18 cellular contexts compared by ENCODE assay signal in the genomic region with DNA sequence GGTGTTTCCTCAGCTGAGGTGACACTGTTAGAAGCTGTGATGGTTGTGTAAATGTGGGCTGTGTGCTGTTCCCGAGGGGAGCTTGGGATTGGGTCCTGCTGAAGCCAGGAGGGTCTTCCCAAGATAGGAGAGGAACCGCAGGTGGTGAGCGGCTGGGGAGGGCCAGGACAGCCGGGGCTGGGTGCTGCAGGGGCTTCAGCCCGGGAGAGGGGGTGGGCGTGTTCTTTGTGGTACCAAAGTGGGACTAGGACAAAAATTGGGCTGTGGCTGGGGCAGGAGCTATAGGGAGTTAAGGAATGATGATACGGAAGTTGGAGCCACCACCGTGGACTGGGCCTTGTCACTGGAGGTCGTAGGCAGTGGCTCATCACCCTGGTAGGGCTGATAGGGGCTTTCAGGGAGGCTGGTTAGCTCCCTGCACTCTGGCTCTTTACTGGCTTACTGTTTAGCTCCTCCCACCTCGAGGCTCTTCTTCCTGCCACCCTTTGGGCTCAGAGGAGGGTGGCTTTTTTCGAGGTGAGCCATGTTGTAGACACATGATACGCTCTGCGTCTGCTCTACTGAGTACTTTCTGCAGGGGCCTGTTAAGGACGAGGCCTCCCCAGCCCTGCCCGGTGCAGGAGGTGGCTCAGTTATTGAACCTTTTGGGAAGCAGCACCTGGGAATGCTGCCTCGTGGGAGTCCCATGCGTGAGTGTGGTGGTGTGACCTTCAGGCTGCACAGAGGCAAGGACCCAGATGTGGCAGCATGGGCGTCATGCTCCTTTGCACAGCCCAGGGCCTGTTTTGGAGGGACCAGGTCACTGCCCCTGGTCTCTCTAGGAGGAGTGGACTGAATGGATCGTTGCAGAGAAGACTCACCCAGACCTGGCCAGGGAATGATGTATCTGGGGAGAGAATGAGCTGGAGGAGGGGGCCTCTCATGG. TPM values are rescaled to one million over a fixed set of nuclear protein-coding genes. Genes with fewer than 3 reads are reported as not detected.
DNase-seq lines count a peak whose midpoint lies in the region; ATAC-seq and TF ChIP-seq lines count a peak whose summit lies in the region.
"Had no signal": no experiment of that assay in that cellular context is flagged by ENCODE, and none has a peak within 500 bp of the region (broad histone marks: within the 10 kb centered on the region; RNA-seq: fewer than 3 reads in every experiment).

No MANE protein-coding gene starts in this region.

- no peak overlapping the region for H2AFZ ChIP-seq in DND-41 (ENCODE audit: low read depth, low read length)

- H3K4me2 ChIP-seq in DND-41 (ENCODE audit: insufficient read depth, low read length) = no peak overlapping the region

- no peaks in the 10 kb centered on the region for H3K9me3 ChIP-seq in DND-41 (ENCODE audit: insufficient read depth, low read length, severe bottlenecking)
- H3K9me3 ChIP-seq: body of pancreas, left lung, MG63, neutrophil, suprapubic skin, vagina had no signal

- H3K9ac ChIP-seq in DND-41 (ENCODE audit: low read depth, low read length) = no peak overlapping the region

- no peak overlapping the region for H3K4me3 Mint-ChIP-seq in activated CD4-positive, alpha-beta T cell treated with anti-CD3 and anti-CD28 coated beads, Interleukin-2, amount 10 ng/mL, durations not matched to agents 7 days and 5 days
- no peak overlapping the region for H3K4me3 Mint-ChIP-seq in activated naive CD8-positive, alpha-beta T cell treated with anti-CD3 and anti-CD28 coated beads, Interleukin-2, amount 10 ng/mL, durations not matched to agents 7 days and 5 days
- H3K4me3 Mint-ChIP-seq in osteocyte (ENCODE audit: unreplicated experiment) = no peak overlapping the region

- H3K27ac Mint-ChIP-seq in activated CD4-positive, alpha-beta T cell treated with anti-CD3 and anti-CD28 coated beads, Interleukin-2, amount 10 ng/mL, durations not matched to agents 7 days and 5 days = no peak overlapping the region
- H3K27ac Mint-ChIP-seq in activated naive CD8-positive, alpha-beta T cell treated with anti-CD3 and anti-CD28 coated beads, Interleukin-2, amount 10 ng/mL, durations not matched to agents 7 days and 5 days = peak overlapping the region; percentile 56
- H3K27ac Mint-ChIP-seq in osteocyte (ENCODE audit: unreplicated experiment) = peak overlapping the region; percentile 23

- H3K36me3 ChIP-seq in DND-41 (ENCODE audit: insufficient read depth, low read length) = peaks cover 88% of the 10 kb centered on the region

- POLR2A ChIA-PET in activated CD4-positive, alpha-beta T cell treated with anti-CD3 and anti-CD28 coated beads, Interleukin-2, amount 10 ng/mL, durations not matched to agents 7 days and 5 days (lab: Charles Lee) = no interaction called here
- POLR2A ChIA-PET in activated naive CD8-positive, alpha-beta T cell treated with anti-CD3 and anti-CD28 coated beads, Interleukin-2, amount 10 ng/mL, durations not matched to agents 7 days and 5 days (lab: Charles Lee) = no interaction called here

- H3K4me1 ChIP-seq in DND-41 (ENCODE audit: insufficient read depth, low read length) = no peaks in the 10 kb centered on the region
- H3K4me1 ChIP-seq: body of pancreas, vagina had no signal

- TF ChIP-seq CTCF in DND-41 (IDR thresholded peaks at IDR 0.05; ENCODE audit: borderline replicate concordance, extremely low read depth, low read length, poor library complexity, severe bottlenecking) (no peak), osteocyte (IDR thresholded peaks at IDR 0.05) (no peak)

- no peaks in the 10 kb centered on the region for H3K27me3 Mint-ChIP-seq in activated CD4-positive, alpha-beta T cell treated with anti-CD3 and anti-CD28 coated beads, Interleukin-2, amount 10 ng/mL, durations not matched to agents 7 days and 5 days
- H3K27me3 Mint-ChIP-seq in activated naive CD8-positive, alpha-beta T cell treated with anti-CD3 and anti-CD28 coated beads, Interleukin-2, amount 10 ng/mL, durations not matched to agents 7 days and 5 days = no peaks in the 10 kb centered on the region
- no peaks in the 10 kb centered on the region for H3K27me3 Mint-ChIP-seq in osteocyte (ENCODE audit: unreplicated experiment)

- no peak overlapping the region for H3K27ac ChIP-seq in DND-41 (ENCODE audit: low read length)
- H3K27ac ChIP-seq: body of pancreas, left lung, neutrophil, suprapubic skin, vagina had no signal

- no peaks in the 10 kb centered on the region for H3K27me3 ChIP-seq in DND-41 (ENCODE audit: insufficient read depth, low read length, poor library complexity)
- H3K27me3 ChIP-seq: body of pancreas, left lung, MG63, neutrophil, suprapubic skin, vagina had no signal

- peaks cover 42% of the 10 kb centered on the region for H4K20me1 ChIP-seq in DND-41 (ENCODE audit: insufficient read depth, low read length)

- peaks cover 11% of the 10 kb centered on the region for H3K4me1 Mint-ChIP-seq in activated CD4-positive, alpha-beta T cell treated with anti-CD3 and anti-CD28 coated beads, Interleukin-2, amount 10 ng/mL, durations not matched to agents 7 days and 5 days
- peaks cover 7% of the 10 kb centered on the region for H3K4me1 Mint-ChIP-seq in activated naive CD8-positive, alpha-beta T cell treated with anti-CD3 and anti-CD28 coated beads, Interleukin-2, amount 10 ng/mL, durations not matched to agents 7 days and 5 days
- H3K4me1 Mint-ChIP-seq in osteocyte (ENCODE audit: unreplicated experiment) = peaks cover 8% of the 10 kb centered on the region

- peak; percentile 63 for ATAC-seq in DND-41 (ENCODE audit: insufficient read depth, low read depth)
- peak; percentile 56 for ATAC-seq in activated naive CD8-positive, alpha-beta T cell treated with anti-CD3 and anti-CD28 coated beads, Interleukin-2, amount 10 ng/mL, durations not matched to agents 7 days and 5 days (ENCODE audit: low read depth)
- no peak for ATAC-seq in GM21737 (IDR thresholded peaks at IDR 0.05; ENCODE audit: unreplicated experiment)
- ATAC-seq: body of pancreas, left lung had no signal

- CTCF ChIA-PET in activated CD4-positive, alpha-beta T cell treated with anti-CD3 and anti-CD28 coated beads, Interleukin-2, amount 10 ng/mL, durations not matched to agents 7 days and 5 days (lab: Charles Lee) = interaction anchor here (1.0 kb wide), 1 partner anchor 11 kb away, joined by 4 read pairs; no protein-coding TSS in a partner anchor

- H3K4me3 ChIP-seq in DND-41 (ENCODE audit: low read depth in 1 of 2, low read length in 2 of 2) = no peak overlapping the region
- H3K4me3 ChIP-seq: body of pancreas, left lung, MG63, suprapubic skin, vagina had no signal

- peaks cover 61% of the 10 kb centered on the region for H3K36me3 Mint-ChIP-seq in activated CD4-positive, alpha-beta T cell treated with anti-CD3 and anti-CD28 coated beads, Interleukin-2, amount 10 ng/mL, durations not matched to agents 7 days and 5 days (ENCODE audit: low read depth)
- H3K36me3 Mint-ChIP-seq in activated naive CD8-positive, alpha-beta T cell treated with anti-CD3 and anti-CD28 coated beads, Interleukin-2, amount 10 ng/mL, durations not matched to agents 7 days and 5 days = peaks cover 41% of the 10 kb centered on the region
- H3K36me3 Mint-ChIP-seq in osteocyte (ENCODE audit: unreplicated experiment) = peaks cover 58% of the 10 kb centered on the region

- DNase-seq in activated CD4-positive, alpha-beta T cell treated with anti-CD3 and anti-CD28 coated beads, Interleukin-2, amount 10 ng/mL, durations not matched to agents 7 days and 5 days = peak; percentile 5
- DNase-seq in activated CD4-positive, alpha-beta T cell treated with anti-CD3 and anti-CD28 coated beads for 4 hours = no peak
- no peak for DNase-seq in DND-41
- no peak for DNase-seq in activated naive CD8-positive, alpha-beta T cell treated with anti-CD3 and anti-CD28 coated beads, Interleukin-2, amount 10 ng/mL, durations not matched to agents 7 days and 5 days
- peak; percentile 77 for DNase-seq in osteocyte (ENCODE audit: extremely low spot score, unreplicated experiment)
- DNase-seq in NCI-H2029 treated with DMSO at 0.1 percent for 48 hours (lab: John Stamatoyannopoulos, UW) = no peak
- no peak for DNase-seq in NCI-H226
- DNase-seq: activated CD8-positive, alpha-beta memory T cell treated with anti-CD3 and anti-CD28 coated beads, Interleukin-2, amount 50 U/mL, for 4 hours; body of pancreas; left lung; MG63; NCI-H1436; NCI-H524 treated with DMSO at 0.1 percent for 48 hours; RPMI8226 had no signal

- no peaks in the 10 kb centered on the region for H3K9me3 Mint-ChIP-seq in activated CD4-positive, alpha-beta T cell treated with anti-CD3 and anti-CD28 coated beads, Interleukin-2, amount 10 ng/mL, durations not matched to agents 7 days and 5 days
- H3K9me3 Mint-ChIP-seq in activated naive CD8-positive, alpha-beta T cell treated with anti-CD3 and anti-CD28 coated beads, Interleukin-2, amount 10 ng/mL, durations not matched to agents 7 days and 5 days = no peaks in the 10 kb centered on the region
- H3K9me3 Mint-ChIP-seq in osteocyte (ENCODE audit: unreplicated experiment) = no peaks in the 10 kb centered on the region

- peaks cover 21% of the 10 kb centered on the region for H3K79me2 ChIP-seq in DND-41 (ENCODE audit: insufficient read depth, low read length)

RNA-seq across cellular contexts. Expression of gene ASB1, which starts 21.6 kb away (rescaled TPM):
- 10 to 100 TPM; 26.2 to 28.9 TPM for total RNA-seq in activated CD4-positive, alpha-beta T cell treated with anti-CD3 and anti-CD28 coated beads, Interleukin-2, amount 10 ng/mL, durations not matched to agents 7 days and 5 days
- total RNA-seq in activated naive CD8-positive, alpha-beta T cell treated with anti-CD3 and anti-CD28 coated beads, Interleukin-2, amount 10 ng/mL, durations not matched to agents 7 days and 5 days = 10 to 100 TPM; 32.1 to 34.3 TPM
- 26.0 and 33.9 TPM in 2 replicates for total RNA-seq in osteocyte

Comparison
In these comparisons a context has a peak if more than half of its experiments do, and no peak if none do; other contexts are left out.
1. DNase-seq: peak in activated CD4-positive, alpha-beta T cell treated with anti-CD3 and anti-CD28 coated beads, Interleukin-2, amount 10 ng/mL, durations not matched to agents 7 days and 5 days (single experiment) and osteocyte (single experiment); none in activated CD4-positive, alpha-beta T cell treated with anti-CD3 and anti-CD28 coated beads for 4 hours (0 of 2), DND-41 (single experiment), activated naive CD8-positive, alpha-beta T cell treated with anti-CD3 and anti-CD28 coated beads, Interleukin-2, amount 10 ng/mL, durations not matched to agents 7 days and 5 days (single experiment), NCI-H2029 treated with DMSO at 0.1 percent for 48 hours (single experiment) and NCI-H226 (single experiment).